Comparison of ENCODE assay signal across 1 cellular context in the genomic region with DNA sequence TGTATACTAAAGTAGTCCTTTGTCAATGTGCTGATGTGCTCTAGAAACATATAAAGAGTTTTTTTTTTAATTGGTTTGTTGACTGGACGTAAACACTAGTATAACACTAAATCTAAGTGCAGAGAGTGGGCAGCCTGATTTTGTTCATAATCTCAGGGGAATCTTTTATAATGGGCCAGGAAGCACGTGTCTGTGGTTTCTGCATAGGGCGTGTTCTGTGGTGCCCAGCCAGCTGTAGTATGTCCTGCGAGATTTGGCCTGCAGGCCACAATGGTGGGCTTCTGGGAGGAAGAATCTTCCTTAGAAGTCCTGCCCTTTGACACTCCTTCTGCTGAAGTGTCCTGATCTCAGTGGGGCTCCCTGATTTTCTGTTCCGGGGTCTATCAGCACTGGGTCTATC.
TF ChIP-seq lines count a peak whose summit lies in the region.

No MANE protein-coding gene starts in this region.

TF ChIP-seq in WTC11, 78 proteins besides CTCF, POLR2A, EP300 and RAD21:
- TF ChIP-seq, protein P1, sequence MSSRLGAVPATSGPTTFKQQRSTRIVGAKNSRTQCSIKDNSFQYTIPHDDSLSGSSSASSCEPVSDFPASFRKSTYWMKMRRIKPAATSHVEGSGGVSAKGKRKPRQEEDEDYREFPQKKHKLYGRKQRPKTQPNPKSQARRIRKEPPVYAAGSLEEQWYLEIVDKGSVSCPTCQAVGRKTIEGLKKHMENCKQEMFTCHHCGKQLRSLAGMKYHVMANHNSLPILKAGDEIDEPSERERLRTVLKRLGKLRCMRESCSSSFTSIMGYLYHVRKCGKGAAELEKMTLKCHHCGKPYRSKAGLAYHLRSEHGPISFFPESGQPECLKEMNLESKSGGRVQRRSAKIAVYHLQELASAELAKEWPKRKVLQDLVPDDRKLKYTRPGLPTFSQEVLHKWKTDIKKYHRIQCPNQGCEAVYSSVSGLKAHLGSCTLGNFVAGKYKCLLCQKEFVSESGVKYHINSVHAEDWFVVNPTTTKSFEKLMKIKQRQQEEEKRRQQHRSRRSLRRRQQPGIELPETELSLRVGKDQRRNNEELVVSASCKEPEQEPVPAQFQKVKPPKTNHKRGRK (CRISPR knock-in tag; IDR thresholded peaks at IDR 0.05; ENCODE audit: borderline replicate concordance): no peak
- TF ChIP-seq MXD4 (CRISPR knock-in tag; IDR thresholded peaks at IDR 0.05; ENCODE audit: borderline replicate concordance) (no peak), RORB (CRISPR knock-in tag; IDR thresholded peaks at IDR 0.05) (no peak), ZNF281 (CRISPR knock-in tag; IDR thresholded peaks at IDR 0.05) (no peak)
TF ChIP-seq in WTC11: peak in this region for 0.
